8 cellular contexts compared by ENCODE assay signal in genomic region chr3:51968175-51968681, GRCh38. TPM values are rescaled to one million over a fixed set of nuclear protein-coding genes. Genes with fewer than 3 reads are reported as not detected.
A peak's percentile ranks its signal among the peaks of the same experiment; 100 is the strongest.
DNase-seq lines count a peak whose midpoint lies in the region; ATAC-seq, FAIRE-seq and TF ChIP-seq lines count a peak whose summit lies in the region.

No MANE protein-coding gene starts in this region.

- peak overlapping the region; percentile 73 for H3K27ac ChIP-seq in skeletal muscle tissue (ENCODE audit: low read depth, low read length)

- ATAC-seq in left ventricle myocardium superior (peak; percentile 3), GM21528 (IDR thresholded peaks at IDR 0.05; ENCODE audit: low FRiP score, unreplicated experiment) (no peak), HG02981 (IDR thresholded peaks at IDR 0.05; ENCODE audit: unreplicated experiment) (no peak)

- H3K9me3 ChIP-seq in skeletal muscle tissue (ENCODE audit: control insufficient read depth in 3 of 3, low read length in 3 of 3), result no peaks in the 10 kb centered on the region

- peaks cover 0 to 3% (median 2%) of the 10 kb centered on the region in 3 donors for H3K36me3 ChIP-seq in skeletal muscle tissue (ENCODE audit: control insufficient read depth in 3 of 3, insufficient read depth in 3 of 3, low read length in 3 of 3)

- no peak for DNase-seq in activated T-cell treated with anti-CD3 and anti-CD28 coated beads, Interleukin-2, amount 50 U/mL, for 24 hours
- DNase-seq in activated T-cell treated with anti-CD3 and anti-CD28 coated beads for 4 hours, result no peak
- no peak for DNase-seq in activated CD4-positive, alpha-beta memory T cell treated with anti-CD3 and anti-CD28 coated beads for 36 hours
- DNase-seq in left ventricle myocardium superior, result peak; percentile 48
- DNase-seq in GM12892 (ENCODE audit: insufficient read length), result no peak

- POLR2A ChIA-PET in activated CD4-positive, alpha-beta memory T cell treated with anti-CD3 and anti-CD28 coated beads for 36 hours (lab: Charles Lee), result interaction anchor here (1.5 to 2.2 kb wide), 2 partner anchors 15 to 26 kb away, joined by 3 to 8 read pairs; partner anchors contain the start of gene ACY1

- peak overlapping the region; percentile 72 to 91 (median 78) for H3K9ac ChIP-seq in skeletal muscle tissue (ENCODE audit: low read depth in 1 of 3, low read length in 3 of 3)

- peak overlapping the region; percentile 68 to 73 (median 72) for H3K4me3 ChIP-seq in skeletal muscle tissue (ENCODE audit: low read length in 3 of 3)

- peak overlapping the region; percentile 44 for H3K27ac Mint-ChIP-seq in activated T-cell treated with anti-CD3 and anti-CD28 coated beads, Interleukin-2, amount 50 U/mL, for 24 hours
- H3K27ac Mint-ChIP-seq in activated CD4-positive, alpha-beta memory T cell treated with anti-CD3 and anti-CD28 coated beads for 36 hours, result peak overlapping the region; percentile 45

- peaks cover 36% of the 10 kb centered on the region for H3K4me1 Mint-ChIP-seq in activated T-cell treated with anti-CD3 and anti-CD28 coated beads, Interleukin-2, amount 50 U/mL, for 24 hours (ENCODE audit: low read depth)
- peaks cover 23% of the 10 kb centered on the region for H3K4me1 Mint-ChIP-seq in activated CD4-positive, alpha-beta memory T cell treated with anti-CD3 and anti-CD28 coated beads for 36 hours (ENCODE audit: low read depth)

- H3K36me3 Mint-ChIP-seq in activated T-cell treated with anti-CD3 and anti-CD28 coated beads, Interleukin-2, amount 50 U/mL, for 24 hours (ENCODE audit: low read depth), result peaks cover 29% of the 10 kb centered on the region
- H3K36me3 Mint-ChIP-seq in activated CD4-positive, alpha-beta memory T cell treated with anti-CD3 and anti-CD28 coated beads for 36 hours, result no peaks in the 10 kb centered on the region

- CTCF ChIA-PET in activated CD4-positive, alpha-beta memory T cell treated with anti-CD3 and anti-CD28 coated beads for 36 hours (lab: Charles Lee), result interaction anchor here (1.2 to 3.9 kb wide), 3 partner anchors 15 to 26 kb away, joined by 4 to 21 read pairs (median 11); partner anchors contain the start of genes ACY1, PARP3 and RRP9

- no peak for FAIRE-seq in GM12892 (lab: Jason Lieb, UNC)

- TF ChIP-seq POLR2A in GM12892 (IDR thresholded peaks at IDR 0.05; ENCODE audit: low read depth, low read length), result no peak

- H3K27me3 ChIP-seq in skeletal muscle tissue (ENCODE audit: control insufficient read depth in 3 of 3, insufficient read depth in 3 of 3, low read length in 3 of 3), result no peaks in the 10 kb centered on the region

- H3K9me3 Mint-ChIP-seq in activated T-cell treated with anti-CD3 and anti-CD28 coated beads, Interleukin-2, amount 50 U/mL, for 24 hours, result no peaks in the 10 kb centered on the region
- no peaks in the 10 kb centered on the region for H3K9me3 Mint-ChIP-seq in activated CD4-positive, alpha-beta memory T cell treated with anti-CD3 and anti-CD28 coated beads for 36 hours

- H3K4me3 Mint-ChIP-seq in activated T-cell treated with anti-CD3 and anti-CD28 coated beads, Interleukin-2, amount 50 U/mL, for 24 hours, result peak overlapping the region; percentile 78
- peak overlapping the region; percentile 81 for H3K4me3 Mint-ChIP-seq in activated CD4-positive, alpha-beta memory T cell treated with anti-CD3 and anti-CD28 coated beads for 36 hours

- H3K27me3 Mint-ChIP-seq in activated T-cell treated with anti-CD3 and anti-CD28 coated beads, Interleukin-2, amount 50 U/mL, for 24 hours, result no peaks in the 10 kb centered on the region
- H3K27me3 Mint-ChIP-seq in activated CD4-positive, alpha-beta memory T cell treated with anti-CD3 and anti-CD28 coated beads for 36 hours, result no peaks in the 10 kb centered on the region

- H3K4me1 ChIP-seq in skeletal muscle tissue (ENCODE audit: control insufficient read depth in 3 of 3, insufficient read depth in 3 of 3, low read length in 3 of 3), result peaks cover 57 to 76% (median 66%) of the 10 kb centered on the region in 3 donors

- intact Hi-C loops in activated CD4-positive, alpha-beta memory T cell treated with anti-CD3 and anti-CD28 coated beads for 36 hours (cut with micrococcal nuclease), result no loop called here
- intact Hi-C loops in left ventricle myocardium superior (cut with micrococcal nuclease), result no loop called here

RNA-seq across cellular contexts. Expression of gene PCBP4, which starts 1.0 kb away (rescaled TPM):
- 10 to 100 TPM; 17.3 to 19.3 TPM for total RNA-seq in activated CD4-positive, alpha-beta memory T cell treated with anti-CD3 and anti-CD28 coated beads for 36 hours
- total RNA-seq in left ventricle myocardium superior (71.6 TPM), skeletal muscle tissue (33.4 TPM)
- 6.6 TPM for polyA plus RNA-seq in GM12892 (2012; ENCODE audit: missing spikeins)

RNA-seq across cellular contexts. Expression of gene ABHD14B, which starts 5.6 kb away (rescaled TPM):
- 10 to 100 TPM; 71.0 to 71.4 TPM for total RNA-seq in activated CD4-positive, alpha-beta memory T cell treated with anti-CD3 and anti-CD28 coated beads for 36 hours
- 13.1 TPM for total RNA-seq in left ventricle myocardium superior
- 7.8 TPM for total RNA-seq in skeletal muscle tissue
- 43.7 TPM for polyA plus RNA-seq in GM12892 (2012; ENCODE audit: missing spikeins)

RNA-seq across cellular contexts. Expression of gene ABHD14A, which starts 6.6 kb away (rescaled TPM):
- total RNA-seq in activated CD4-positive, alpha-beta memory T cell treated with anti-CD3 and anti-CD28 coated beads for 36 hours, result 1 to 10 TPM; 7.9 to 8.6 TPM
- total RNA-seq in left ventricle myocardium superior (27.0 TPM), skeletal muscle tissue (8.9 TPM)
- 7.9 TPM for polyA plus RNA-seq in GM12892 (2012; ENCODE audit: missing spikeins)

RNA-seq across cellular contexts. Expression of gene GPR62, which starts 13.0 kb away (rescaled TPM):
- total RNA-seq in activated CD4-positive, alpha-beta memory T cell treated with anti-CD3 and anti-CD28 coated beads for 36 hours, result not detected
- total RNA-seq in left ventricle myocardium superior (0.15 TPM), skeletal muscle tissue (0.52 TPM)
- polyA plus RNA-seq in GM12892 (2012; ENCODE audit: missing spikeins), result not detected

RNA-seq across cellular contexts. Expression of gene ACY1, which starts 15.1 kb away (rescaled TPM):
- total RNA-seq in activated CD4-positive, alpha-beta memory T cell treated with anti-CD3 and anti-CD28 coated beads for 36 hours, result 10 to 100 TPM; 53.1 to 59.2 TPM
- 18.5 TPM for total RNA-seq in left ventricle myocardium superior
- 14.6 TPM for total RNA-seq in skeletal muscle tissue
- 42.5 TPM for polyA plus RNA-seq in GM12892 (2012; ENCODE audit: missing spikeins)
